Comparison of ENCODE assay signal across 22 cellular contexts in the genomic region with DNA sequence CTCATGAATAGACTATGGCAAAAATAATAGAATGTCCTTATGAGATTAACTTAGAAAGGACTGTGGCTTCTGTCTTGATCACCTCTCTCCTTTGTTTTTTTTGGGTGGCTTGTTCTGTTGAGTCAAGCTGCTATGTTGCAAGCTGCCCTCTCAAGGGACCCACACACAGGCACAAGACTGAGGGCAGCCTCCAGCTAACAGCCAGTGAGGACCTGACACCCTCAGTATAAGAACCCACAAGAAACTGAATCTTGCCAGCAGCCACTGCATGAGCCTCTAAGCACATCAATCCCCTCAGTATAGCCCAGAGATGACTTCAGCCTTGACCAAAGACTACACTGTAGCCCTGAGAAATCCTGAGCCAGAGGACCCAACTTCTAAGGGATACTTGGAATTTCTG.
"Had no signal": no experiment of that assay in that cellular context is flagged by ENCODE, and none has a peak within 500 bp of the region (broad histone marks: within the 10 kb centered on the region; RNA-seq: fewer than 3 reads in every experiment).

No MANE protein-coding gene starts in this region.

- H2AFZ ChIP-seq: hepatocyte had no signal

- H3K4me3 ChIP-seq: coronary artery, dorsolateral prefrontal cortex, esophagus muscularis mucosa, gastroesophageal sphincter, heart left ventricle, hepatocyte, left ventricle myocardium inferior, lower lobe of right lung had no signal

- H3K4me1 Mint-ChIP-seq: immature natural killer cell, memory B cell had no signal

- H3K27ac ChIP-seq: coronary artery, dorsolateral prefrontal cortex, esophagus muscularis mucosa, foreskin keratinocyte, gastroesophageal sphincter, heart left ventricle, hepatocyte, left ventricle myocardium inferior, lower lobe of right lung had no signal

- H3K9me3 Mint-ChIP-seq: immature natural killer cell, memory B cell had no signal

- DNase-seq: dermis blood vessel endothelial cell; dorsolateral prefrontal cortex; effector CD4-positive, alpha-beta T cell; effector memory CD4-positive, alpha-beta T cell; foreskin keratinocyte; heart left ventricle; hypothalamus; immature natural killer cell; islet precursor cell; kidney; kidney glomerular epithelial cell; left colon; left ventricle myocardium inferior; lower lobe of right lung; mesendoderm; midbrain had no signal

- H3K79me2 ChIP-seq: hepatocyte had no signal

- ATAC-seq: foreskin keratinocyte, gastroesophageal sphincter, left colon, left lobe of liver, lower lobe of right lung had no signal

- H3K27ac Mint-ChIP-seq: immature natural killer cell, memory B cell had no signal

- H3K36me3 ChIP-seq: esophagus muscularis mucosa, gastroesophageal sphincter, heart left ventricle, left ventricle myocardium inferior, lower lobe of right lung had no signal

- H3K4me3 Mint-ChIP-seq: immature natural killer cell, memory B cell had no signal

- H3K27me3 ChIP-seq: esophagus muscularis mucosa, foreskin keratinocyte, gastroesophageal sphincter, hepatocyte had no signal

- H3K36me3 Mint-ChIP-seq: immature natural killer cell, memory B cell had no signal

- H3K9me3 ChIP-seq: gastroesophageal sphincter, left ventricle myocardium inferior had no signal

- H3K4me2 ChIP-seq: hepatocyte had no signal

- H3K4me1 ChIP-seq: esophagus muscularis mucosa, foreskin keratinocyte, gastroesophageal sphincter, heart left ventricle, left ventricle myocardium inferior, lower lobe of right lung had no signal
